8 cellular contexts compared by ENCODE assay signal in the genomic region with DNA sequence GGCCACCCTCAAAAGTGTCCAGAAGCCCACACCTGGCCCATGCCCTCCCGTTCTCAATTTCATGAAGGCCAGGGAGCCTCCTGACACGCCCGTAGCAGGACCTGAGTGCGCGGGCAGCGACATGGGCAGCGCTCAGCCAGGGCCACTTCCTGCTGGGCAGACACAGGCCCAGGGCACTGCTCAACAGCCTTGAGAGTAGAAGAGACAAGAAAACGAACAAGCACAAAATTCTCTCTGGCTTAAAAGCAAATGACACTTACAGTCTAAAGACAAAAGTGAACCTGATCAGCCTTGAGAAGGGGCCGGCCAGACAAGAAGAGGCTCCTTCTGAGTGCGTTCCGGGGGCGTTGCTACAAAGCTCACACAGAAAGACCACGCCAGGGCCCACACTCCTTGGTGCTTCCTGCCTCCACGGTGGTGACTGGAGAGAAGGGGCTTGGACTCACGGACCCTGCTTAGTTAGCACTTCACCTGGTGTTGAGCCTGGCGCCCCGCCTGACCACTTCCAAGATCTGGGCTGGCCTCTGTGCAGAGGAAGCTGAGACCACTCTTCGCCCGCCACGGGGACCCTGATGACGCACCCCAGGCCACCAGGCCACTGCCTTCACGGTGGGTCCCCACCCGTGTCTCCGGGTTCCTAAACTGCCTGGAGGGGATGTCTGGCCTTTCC. TPM values are rescaled to one million over a fixed set of nuclear protein-coding genes. Genes with fewer than 3 reads are reported as not detected.
DNase-seq lines count a peak whose midpoint lies in the region; ATAC-seq and TF ChIP-seq lines count a peak whose summit lies in the region.

No MANE protein-coding gene starts in this region.

- ATAC-seq in GM21360 (IDR thresholded peaks at IDR 0.05; ENCODE audit: unreplicated experiment) = no peak

- H3K27ac Mint-ChIP-seq in chondrocyte (ENCODE audit: unreplicated experiment) (no peak overlapping the region), mesothelial cell of epicardium (no peak overlapping the region)

- DNase-seq in A673 (ENCODE audit: low spot score) (no peak), KG1 (lab: John Stamatoyannopoulos, UW) (peak; percentile 27), chondrocyte (ENCODE audit: low spot score) (no peak), mesothelial cell of epicardium (ENCODE audit: low spot score in 2 of 2, unreplicated experiment in 2 of 2) (no peak), posterior vena cava (ENCODE audit: low spot score) (no peak), cerebellar nuclear complex (lab: John Stamatoyannopoulos, UW) (no peak), GM03348 (ENCODE audit: low spot score) (no peak)

- CTCF ChIA-PET in A673 (lab: Charles Lee) = no interaction called here

- no peaks in the 10 kb centered on the region for H3K27me3 ChIP-seq in A673 (replicated peaks; ENCODE audit: insufficient read depth, low read depth, low read length, poor library complexity)

- H3K27me3 Mint-ChIP-seq in chondrocyte (ENCODE audit: low read depth) (peaks cover 8% of the 10 kb centered on the region), mesothelial cell of epicardium (ENCODE audit: low read depth) (peaks cover 20% of the 10 kb centered on the region)

- no peaks in the 10 kb centered on the region for H3K36me3 Mint-ChIP-seq in chondrocyte (ENCODE audit: low read depth)
- no peaks in the 10 kb centered on the region for H3K36me3 Mint-ChIP-seq in mesothelial cell of epicardium

- H3K4me1 Mint-ChIP-seq in chondrocyte (ENCODE audit: low read depth) (peaks cover 3% of the 10 kb centered on the region), mesothelial cell of epicardium (peaks cover 13% of the 10 kb centered on the region)

- H3K9me3 ChIP-seq in A673 (ENCODE audit: low read depth, low read length, poor library complexity, severe bottlenecking) = no peaks in the 10 kb centered on the region

- H3K9me3 Mint-ChIP-seq in chondrocyte (ENCODE audit: low read depth) (no peaks in the 10 kb centered on the region), mesothelial cell of epicardium (no peaks in the 10 kb centered on the region)

- TF ChIP-seq CTCF in A673 (conservative IDR thresholded peaks at IDR 0.05; ENCODE audit: low read depth, low read length) (no peak), chondrocyte (IDR thresholded peaks at IDR 0.05) (no peak), mesothelial cell of epicardium (IDR thresholded peaks at IDR 0.05; ENCODE audit: unreplicated experiment) (no peak)

- H3K4me3 Mint-ChIP-seq in chondrocyte (ENCODE audit: unreplicated experiment) (peak overlapping the region; percentile 72), mesothelial cell of epicardium (peak overlapping the region; percentile 75)

- H3K4me1 ChIP-seq in A673 (ENCODE audit: insufficient read depth, low read length, poor library complexity, severe bottlenecking) = peaks cover 7% of the 10 kb centered on the region

- peak overlapping the region; percentile 87 for H3K27ac ChIP-seq in A673 (ENCODE audit: low read depth, low read length, poor library complexity, severe bottlenecking)

- peak overlapping the region; percentile 94 for H3K4me3 ChIP-seq in A673 (ENCODE audit: low read depth, low read length, poor library complexity, severe bottlenecking)

- POLR2A ChIA-PET in A673 (lab: Charles Lee; ENCODE audit: low non-redundant PET) = no interaction called here

- BruUV-seq in A673 (replicated peaks; lab: Mats Ljungman, UMichigan) = no TSS peak

- H3K36me3 ChIP-seq in A673 (ENCODE audit: insufficient read depth, low read length, poor library complexity, severe bottlenecking) = no peaks in the 10 kb centered on the region

- intact Hi-C loops in A673 (cut with micrococcal nuclease; ENCODE audit: unreplicated experiment) (no loop called here), posterior vena cava (cut with DNase I) (no loop called here)

RNA-seq across cellular contexts. Expression of a gene that starts 1.5 kb away (rescaled TPM):
- total RNA-seq in A673 (2021) (45.2 and 55.5 TPM in 2 replicates), chondrocyte (2.0 to 4.9 TPM (median 3.7 TPM) in 3 replicates), mesothelial cell of epicardium (33.5 to 34.9 TPM (median 33.6 TPM) in 3 replicates), posterior vena cava (10 to 100 TPM; 23.8 to 34.6 TPM)
